1 cellular context compared by ENCODE assay signal in the genomic region with DNA sequence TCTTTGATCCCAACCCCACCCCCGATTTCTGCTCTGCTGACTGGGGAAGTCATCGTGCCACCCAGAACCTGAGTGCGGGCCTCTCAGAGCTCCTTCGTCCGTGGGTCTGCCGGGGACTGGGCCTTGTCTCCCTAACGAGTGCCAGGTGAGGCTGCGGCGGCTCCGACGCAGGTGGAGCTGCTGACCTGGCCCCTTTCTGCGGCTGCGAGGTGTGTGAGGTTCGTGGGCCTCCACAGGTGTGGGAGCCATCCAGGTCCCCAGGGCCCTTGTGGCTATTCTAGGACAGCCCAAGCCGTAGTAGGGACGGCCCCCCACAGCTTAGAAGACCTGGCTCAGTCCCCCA.
TF ChIP-seq lines count a peak whose summit lies in the region.

No MANE protein-coding gene starts in this region.

TF ChIP-seq in endothelial cell of umbilical vein, 7 proteins besides CTCF, POLR2A, EP300 and RAD21:
- TF ChIP-seq MYC (IDR thresholded peaks at IDR 0.05; ENCODE audit: low read depth, low read length): no peak
- TF ChIP-seq, protein P1, sequence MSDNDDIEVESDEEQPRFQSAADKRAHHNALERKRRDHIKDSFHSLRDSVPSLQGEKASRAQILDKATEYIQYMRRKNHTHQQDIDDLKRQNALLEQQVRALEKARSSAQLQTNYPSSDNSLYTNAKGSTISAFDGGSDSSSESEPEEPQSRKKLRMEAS (IDR thresholded peaks at IDR 0.05; ENCODE audit: insufficient read depth, insufficient read length): no peak
- no peak for TF ChIP-seq GATA2 (IDR thresholded peaks at IDR 0.05; ENCODE audit: insufficient read depth, insufficient read length, low read depth, low read length)
- TF ChIP-seq FOS (IDR thresholded peaks at IDR 0.05; ENCODE audit: borderline replicate concordance, insufficient read depth, low read length): no peak
- TF ChIP-seq EZH2 (IDR thresholded peaks at IDR 0.05; ENCODE audit: borderline replicate concordance, low read depth, low read length, severe bottlenecking): no peak
- no peak for TF ChIP-seq POLR2AphosphoS5 (IDR thresholded peaks at IDR 0.05; ENCODE audit: insufficient read depth, low read depth, low read length)
- TF ChIP-seq JUN (IDR thresholded peaks at IDR 0.05; ENCODE audit: borderline replicate concordance, insufficient read depth, insufficient read length, low read depth): no peak
